ENCODE assay signal across 10 cellular contexts in the genomic region with DNA sequence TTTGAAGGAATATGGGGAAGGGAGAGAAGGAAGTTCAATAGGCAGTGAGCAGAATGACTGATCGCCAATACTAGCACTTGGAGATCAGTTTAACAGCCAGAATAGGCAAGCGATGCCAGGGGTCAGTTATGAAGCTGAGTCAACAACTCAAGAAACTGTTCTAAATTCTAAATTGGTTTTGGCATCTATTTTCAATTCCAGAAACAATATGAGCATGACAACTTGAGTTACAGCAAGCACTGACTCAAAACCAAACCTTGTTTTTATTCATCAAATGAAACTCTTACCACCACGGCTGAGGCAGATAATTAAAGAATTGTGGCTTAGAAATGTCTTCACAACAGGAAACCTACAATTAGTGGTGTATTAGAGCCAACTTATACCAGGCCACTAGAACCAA.
A peak's percentile ranks its signal among the peaks of the same experiment; 100 is the strongest.
DNase-seq lines count a peak whose midpoint lies in the region; ATAC-seq, FAIRE-seq and TF ChIP-seq lines count a peak whose summit lies in the region.
"Had no signal": no experiment of that assay in that cellular context is flagged by ENCODE, and none has a peak within 500 bp of the region (broad histone marks: within the 10 kb centered on the region; RNA-seq: fewer than 3 reads in every experiment).

No MANE protein-coding gene starts in this region.

- H2AFZ ChIP-seq in GM12878 (ENCODE audit: control insufficient read depth, low read depth, low read length): no peak overlapping the region
- no peak overlapping the region for H2AFZ ChIP-seq in PC-3 (ENCODE audit: low read length)

- H3K36me3 ChIP-seq in GM12878 (ENCODE audit: control insufficient read depth in 2 of 2, insufficient read depth in 2 of 2, low read length in 1 of 2) (no peaks in the 10 kb centered on the region; a peak in 1 of 4 replicates), PC-3 (ENCODE audit: low read depth, low read length) (no peaks in the 10 kb centered on the region)

- 0% methylated on average over 3 of the region's 3 CpGs for WGBS in GM12878 (ENCODE audit: insufficient coverage, insufficient replicate concordance, low lambda C conversion rate, missing lambda C conversion rate)

- TF ChIP-seq EP300 in GM12878 (IDR thresholded peaks at IDR 0.05; ENCODE audit: borderline replicate concordance in 1 of 2, control insufficient read depth in 1 of 2, low read depth in 2 of 2, low read length in 2 of 2): peak; percentile 99

- H4K20me1 ChIP-seq in GM12878 (ENCODE audit: control insufficient read depth, insufficient read depth): no peaks in the 10 kb centered on the region
- H4K20me1 ChIP-seq in PC-3 (ENCODE audit: low read length): no peaks in the 10 kb centered on the region

- no peaks in the 10 kb centered on the region for H3K27me3 ChIP-seq in GM12878 (replicated peaks in 1 of 2; ENCODE audit: control insufficient read depth in 2 of 2, insufficient read depth in 2 of 2, low read length in 1 of 2)
- H3K27me3 ChIP-seq in PC-3 (ENCODE audit: low read length): no peaks in the 10 kb centered on the region

- no peaks in the 10 kb centered on the region for H3K9me2 ChIP-seq in PC-3 (replicated peaks; ENCODE audit: low read length)

- no peak overlapping the region; the same call in 1 of the 2 replicates for H3K9ac ChIP-seq in GM12878 (ENCODE audit: control insufficient read depth, insufficient read depth, low read length)
- H3K9ac ChIP-seq in PC-3 (ENCODE audit: low read length): no peak overlapping the region

- peaks cover 23% of the 10 kb centered on the region for H3K4me1 Mint-ChIP-seq in CD14-positive monocyte

- no peak for TF ChIP-seq POLR2A in GM12878 (IDR thresholded peaks at IDR 0.05; ENCODE audit: low read depth, low read length)

- H3K9me3 Mint-ChIP-seq in CD14-positive monocyte: no peaks in the 10 kb centered on the region

- peak overlapping the region in 1 of 2 donors; percentile 78 for H3K4me3 Mint-ChIP-seq in CD14-positive monocyte

- H3K27me3 Mint-ChIP-seq in CD14-positive monocyte (ENCODE audit: low read depth in 3 of 3): peaks cover 0 to 5% (median 0%) of the 10 kb centered on the region in 3 donors

- H3K27ac ChIP-seq in GM12878 (ENCODE audit: control insufficient read depth, insufficient read depth): peak overlapping the region; percentile 80; the same call in 1 of the 2 replicates
- no peak overlapping the region for H3K27ac ChIP-seq in PC-3 (ENCODE audit: low read length)

- in situ Hi-C loops in GM12878 (cut with MboI): loop anchor here (5.0 kb wide), 1 partner anchor 76 kb away; no protein-coding TSS in a partner anchor

- H3K36me3 Mint-ChIP-seq in CD14-positive monocyte: peaks cover 8 to 15% of the 10 kb centered on the region in 2 donors

- no peaks in the 10 kb centered on the region; the same call in 1 of the 2 replicates for H3K79me2 ChIP-seq in GM12878 (ENCODE audit: control insufficient read depth, insufficient read depth, low read length)
- H3K79me2 ChIP-seq in PC-3 (ENCODE audit: low read length): no peaks in the 10 kb centered on the region

- CTCF ChIA-PET in GM12878 (lab: Yijun Ruan, JAX): interaction anchor here (0.9 to 2.0 kb wide), 12 partner anchors 8 to 156 kb away, joined by 3 to 8 read pairs (median 4); no protein-coding TSS in a partner anchor
- CTCF ChIA-PET in PC-3 (lab: Charles Lee): no interaction called here

- peak overlapping the region; percentile 45; the same call in 1 of the 2 replicates for H3K4me3 ChIP-seq in GM12878
- no peak overlapping the region for H3K4me3 ChIP-seq in PC-3 (ENCODE audit: low read length)

- TF ChIP-seq CTCF in CD14-positive monocyte (IDR thresholded peaks at IDR 0.05) (no peak), GM12878 (IDR thresholded peaks at IDR 0.05 in 2 of 3, conservative IDR thresholded peaks at IDR 0.05 in 1 of 3; ENCODE audit: control insufficient read depth in 2 of 3, extremely low read depth in 1 of 3, insufficient read depth in 1 of 3, low read depth in 3 of 3, low read length in 3 of 3) (no peak), PC-3 (conservative IDR thresholded peaks at IDR 0.05; ENCODE audit: low read depth, low read length) (no peak)

- H3K4me2 ChIP-seq in GM12878 (ENCODE audit: control insufficient read depth, insufficient read depth) (peak overlapping the region; percentile 77), PC-3 (ENCODE audit: low read length) (no peak overlapping the region)

- FAIRE-seq in GM19239 (lab: Jason Lieb, UNC): peak; percentile 98
- peak; percentile 97 for FAIRE-seq in GM12878 (lab: Jason Lieb, UNC)
- FAIRE-seq: colon had no signal

- DNase-seq in CD14-positive monocyte (ENCODE audit: low spot score) (no peak), GM19239 (ENCODE audit: insufficient read length, low spot score) (no peak), GM12878 (ENCODE audit: low read depth, low spot score) (peak; percentile 96), PC-3 (no peak), Kasumi-1 (lab: John Stamatoyannopoulos, UW) (no peak), DMS53 treated with DMSO at 0.1 percent for 48 hours (lab: John Stamatoyannopoulos, UW; ENCODE audit: unreplicated experiment) (no peak)
- no peak for DNase-seq in stimulated activated naive CD8-positive, alpha-beta T cell treated with anti-CD3 and anti-CD28 coated beads, Interleukin-15, Interleukin-2, amounts not matched to agents 100 U/mL and 50 U/mL, for 24 hours

- TF ChIP-seq RAD21 in GM12878 (IDR thresholded peaks at IDR 0.05; ENCODE audit: insufficient read depth, low read depth, low read length): no peak; the same call in 1 of the 2 replicates

- BruUV-seq in GM12878 (replicated peaks; lab: Mats Ljungman, UMichigan) (no TSS peak), PC-3 (replicated peaks; lab: Mats Ljungman, UMichigan) (no TSS peak)

- intact Hi-C loops in CD14-positive monocyte (cut with micrococcal nuclease): no loop called here
- intact Hi-C loops in GM12878 (cut with micrococcal nuclease; ENCODE audit: unreplicated experiment): loop anchor here (1.0 to 2.0 kb wide), 3 partner anchors 23 to 77 kb away; no protein-coding TSS in a partner anchor
- intact Hi-C loops in PC-3 (cut with micrococcal nuclease): no loop called here

- ATAC-seq in HG03139 (IDR thresholded peaks at IDR 0.05; ENCODE audit: unreplicated experiment): peak; percentile 78
- peak; percentile 89 for ATAC-seq in GM12878
- peak; percentile 71 for ATAC-seq in stimulated activated naive CD8-positive, alpha-beta T cell treated with anti-CD3 and anti-CD28 coated beads, Interleukin-15, Interleukin-2, amounts not matched to agents 100 U/mL and 50 U/mL, for 24 hours
- ATAC-seq in PC-3: no peak
- ATAC-seq: HCT116 had no signal

- H3K27ac Mint-ChIP-seq in CD14-positive monocyte: peak overlapping the region; percentile 82 to 94 (median 88)

- H3K9me3 ChIP-seq in GM12878 (replicated peaks; ENCODE audit: control insufficient read depth, insufficient read depth, low read length) (no peaks in the 10 kb centered on the region), PC-3 (ENCODE audit: low read length) (no peaks in the 10 kb centered on the region)

- POLR2A ChIA-PET in GM12878 (lab: Charles Lee): interaction anchor here (1.0 to 2.7 kb wide), 8 partner anchors 11 to 191 kb away, joined by 3 to 8 read pairs (median 6); no protein-coding TSS in a partner anchor
- POLR2A ChIA-PET in PC-3 (lab: Charles Lee; ENCODE audit: unreplicated experiment): no interaction called here

- RAD21 ChIA-PET in GM12878 (lab: Charles Lee; ENCODE audit: unreplicated experiment): interaction anchor here (0.9 to 2.7 kb wide), 17 partner anchors 12 to 190 kb away, joined by 3 to 18 read pairs (median 7); no protein-coding TSS in a partner anchor

- H3K4me1 ChIP-seq in GM12878 (ENCODE audit: control insufficient read depth, insufficient read depth, low read length) (peaks cover 25% of the 10 kb centered on the region), PC-3 (ENCODE audit: insufficient read depth, low read length) (peaks cover 11% of the 10 kb centered on the region)

- H3F3A ChIP-seq in PC-3 (ENCODE audit: low read length, unreplicated experiment): no peaks in the 10 kb centered on the region

- SMC1A ChIA-PET in GM12878 (lab: Charles Lee; ENCODE audit: uncharacterized antibody, unreplicated experiment): interaction anchor here (0.8 to 3.7 kb wide), 24 partner anchors 9 to 190 kb away, joined by 3 to 58 read pairs (median 5); no protein-coding TSS in a partner anchor

TF ChIP-seq in GM12878, 131 proteins besides CTCF, POLR2A, EP300 and RAD21 (continues in another document):
- TF ChIP-seq BHLHE40 (IDR thresholded peaks at IDR 0.05; ENCODE audit: borderline replicate concordance in 1 of 2, low read depth in 2 of 2, low read length in 1 of 2) (peak; percentile 91), NBN (IDR thresholded peaks at IDR 0.05) (peak; percentile 85), BCL11A (IDR thresholded peaks at IDR 0.05; ENCODE audit: low read depth, low read length) (peak; percentile 100), STAT3 (IDR thresholded peaks at IDR 0.05; ENCODE audit: low read depth, low read length) (peak; percentile 90), TAF1 (IDR thresholded peaks at IDR 0.05; ENCODE audit: borderline replicate concordance, low read depth, low read length) (no peak), SRF (IDR thresholded peaks at IDR 0.05; ENCODE audit: low read depth in 2 of 2, low read length in 2 of 2) (peak in 1 of 2 experiments; percentile 80; a peak in 2 of 4 replicates), CBX5 (IDR thresholded peaks at IDR 0.05; ENCODE audit: low read depth) (peak; percentile 85; the same call in 1 of the 2 replicates), TCF3 (IDR thresholded peaks at IDR 0.05; ENCODE audit: borderline replicate concordance, insufficient read depth, low read depth, low read length) (peak; percentile 83; the same call in 1 of the 2 replicates), IRF4 (IDR thresholded peaks at IDR 0.05; ENCODE audit: low read depth, low read length) (peak; percentile 99)
- TF ChIP-seq, protein P1, sequence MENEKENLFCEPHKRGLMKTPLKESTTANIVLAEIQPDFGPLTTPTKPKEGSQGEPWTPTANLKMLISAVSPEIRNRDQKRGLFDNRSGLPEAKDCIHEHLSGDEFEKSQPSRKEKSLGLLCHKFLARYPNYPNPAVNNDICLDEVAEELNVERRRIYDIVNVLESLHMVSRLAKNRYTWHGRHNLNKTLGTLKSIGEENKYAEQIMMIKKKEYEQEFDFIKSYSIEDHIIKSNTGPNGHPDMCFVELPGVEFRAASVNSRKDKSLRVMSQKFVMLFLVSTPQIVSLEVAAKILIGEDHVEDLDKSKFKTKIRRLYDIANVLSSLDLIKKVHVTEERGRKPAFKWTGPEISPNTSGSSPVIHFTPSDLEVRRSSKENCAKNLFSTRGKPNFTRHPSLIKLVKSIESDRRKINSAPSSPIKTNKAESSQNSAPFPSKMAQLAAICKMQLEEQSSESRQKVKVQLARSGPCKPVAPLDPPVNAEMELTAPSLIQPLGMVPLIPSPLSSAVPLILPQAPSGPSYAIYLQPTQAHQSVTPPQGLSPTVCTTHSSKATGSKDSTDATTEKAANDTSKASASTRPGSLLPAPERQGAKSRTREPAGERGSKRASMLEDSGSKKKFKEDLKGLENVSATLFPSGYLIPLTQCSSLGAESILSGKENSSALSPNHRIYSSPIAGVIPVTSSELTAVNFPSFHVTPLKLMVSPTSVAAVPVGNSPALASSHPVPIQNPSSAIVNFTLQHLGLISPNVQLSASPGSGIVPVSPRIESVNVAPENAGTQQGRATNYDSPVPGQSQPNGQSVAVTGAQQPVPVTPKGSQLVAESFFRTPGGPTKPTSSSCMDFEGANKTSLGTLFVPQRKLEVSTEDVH (IDR thresholded peaks at IDR 0.05; ENCODE audit: low read depth, partially characterized antibody): no peak
